In genomic region chr1:97051823-97052222, GRCh38 we compare ENCODE assay signal across 8 cellular contexts.
"Had no signal": no experiment of that assay in that cellular context is flagged by ENCODE, and none has a peak within 500 bp of the region (broad histone marks: within the 10 kb centered on the region; RNA-seq: fewer than 3 reads in every experiment).

No MANE protein-coding gene starts in this region.

- ATAC-seq: GM12878 had no signal

- H3K4me3 ChIP-seq: GM12878 had no signal

- DNase-seq: GDM1, GF-D8 had no signal

- FAIRE-seq: G401.6, GM12878, GM12891, GM12892, GM18507, GM19239 had no signal
